ENCODE assay signal across 25 cellular contexts in the genomic region with DNA sequence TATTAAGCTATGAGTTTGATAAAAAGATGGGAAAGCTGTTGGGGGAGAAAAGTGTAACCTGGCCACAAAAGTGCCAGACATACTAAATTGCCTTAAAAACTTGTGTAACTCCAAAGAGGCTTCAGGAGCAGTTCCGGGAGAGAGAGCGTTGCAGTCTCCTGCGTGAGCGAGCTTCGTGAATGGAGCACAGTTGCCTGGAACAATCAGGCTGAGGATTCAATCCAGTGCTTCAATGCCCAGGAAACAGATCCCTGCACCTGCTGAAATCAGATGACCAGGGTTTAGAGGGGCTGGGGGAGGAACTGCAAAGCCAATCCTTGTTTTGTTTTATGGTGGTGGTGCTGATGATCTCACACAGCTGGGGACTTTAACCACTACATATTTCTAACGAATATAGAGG.
"Had no signal": no experiment of that assay in that cellular context is flagged by ENCODE, and none has a peak within 500 bp of the region (broad histone marks: within the 10 kb centered on the region; RNA-seq: fewer than 3 reads in every experiment).

No MANE protein-coding gene starts in this region.

- H3K27me3 ChIP-seq: body of pancreas, cardiac muscle cell, heart right ventricle, right atrium auricular region, thyroid gland had no signal

- H3K4me2 ChIP-seq: smooth muscle cell had no signal

- H3K4me3 ChIP-seq: body of pancreas, cardiac muscle cell, heart right ventricle, right atrium auricular region, smooth muscle cell, thyroid gland had no signal

- DNase-seq: activated CD4-positive, alpha-beta T cell treated with anti-CD3 and anti-CD28 coated beads for 36 hours; activated CD4-positive, CD25-positive, alpha-beta regulatory T cell; activated effector memory CD4-positive, alpha-beta T cell treated with Interleukin-2 at 50 U/mL for 16 hours; activated naive CD4-positive, alpha-beta T cell treated with Interleukin-2 at 50 U/mL for 16 hours; anterior cingulate cortex; body of pancreas; cortex of kidney; endodermal cell; foreskin fibroblast; heart right ventricle; left ventricle myocardium superior; naive B cell; nephron progenitor cell; occipital lobe; stimulated activated CD4-positive, alpha-beta T cell treated with anti-CD3 and anti-CD28 coated beads, Interleukin-1b, Interleukin-23, amount 100 ng/mL, for 48 hours; stimulated activated CD4-positive, alpha-beta T cell treated with anti-CD3 and anti-CD28 coated beads, Interleukin-4, amount 100 ng/mL, for 4 hours; stimulated activated CD8-positive, alpha-beta memory T cell treated with anti-CD3 and anti-CD28 coated beads, Interleukin-4, amount 100 ng/mL, for 48 hours; stimulated activated naive CD8-positive, alpha-beta T cell treated with anti-CD3 and anti-CD28 coated beads, Interleukin-15, amount 100 ng/mL, for 72 hours; thyroid gland had no signal

- H3K79me2 ChIP-seq: parathyroid adenoma had no signal

- H3K9me3 ChIP-seq: body of pancreas, thyroid gland had no signal

- H3K27ac ChIP-seq: body of pancreas, cardiac muscle cell, heart right ventricle, parathyroid adenoma, right atrium auricular region, thyroid gland had no signal

- H3K36me3 ChIP-seq: cardiac muscle cell, heart right ventricle, right atrium auricular region, thyroid gland had no signal

- H2AFZ ChIP-seq: parathyroid adenoma had no signal

- ATAC-seq: activated CD4-positive, alpha-beta T cell treated with anti-CD3 and anti-CD28 coated beads for 36 hours; body of pancreas; esophagus mucosa; heart right ventricle; left ventricle myocardium superior; stimulated activated memory B cell treated with anti-CD40 and anti-IgM and Interleukin-4, amounts not matched to agents 10 μg/mL and 1 μg/mL and 100 μg/mL, for 72 hours; stimulated activated naive CD8-positive, alpha-beta T cell treated with anti-CD3 and anti-CD28 coated beads, Interleukin-15, amount 100 ng/mL, for 72 hours had no signal

- H3K9ac ChIP-seq: parathyroid adenoma had no signal
